Comparison of ENCODE assay signal across 30 cellular contexts in the genomic region with DNA sequence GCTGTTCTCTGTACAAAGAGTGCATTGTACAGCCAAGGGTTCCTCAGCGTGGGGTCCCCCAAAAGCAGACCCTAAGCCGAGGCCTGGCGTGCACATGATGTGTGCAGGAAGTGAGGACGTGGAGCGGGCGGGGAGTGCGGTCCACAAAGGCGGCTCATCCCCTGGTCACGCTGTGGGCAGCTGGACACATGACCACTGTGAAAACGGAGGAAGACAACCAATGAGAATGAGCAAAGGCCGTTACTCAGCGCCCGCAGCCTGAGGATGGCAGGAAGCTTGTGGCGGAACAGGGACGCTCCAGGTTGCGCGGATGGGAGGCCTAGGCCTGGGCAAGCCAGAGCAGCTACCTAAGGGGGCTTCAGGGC.
"Had no signal": no experiment of that assay in that cellular context is flagged by ENCODE, and none has a peak within 500 bp of the region (broad histone marks: within the 10 kb centered on the region; RNA-seq: fewer than 3 reads in every experiment).

No MANE protein-coding gene starts in this region.

- DNase-seq: activated CD4-positive, alpha-beta memory T cell treated with anti-CD3 and anti-CD28 coated beads for 36 hours; activated CD4-positive, alpha-beta T cell treated with anti-CD3 and anti-CD28 coated beads for 36 hours; activated CD4-positive, alpha-beta T cell treated with anti-CD3 and anti-CD28 coated beads, Interleukin-2, amount 10 ng/mL, durations not matched to agents 24 days and 14 days; activated CD4-positive, CD25-positive, alpha-beta regulatory T cell; activated CD4-positive, CD25-positive, alpha-beta regulatory T cell treated with anti-CD3 and anti-CD28 coated beads, Interleukin-2, amount 50 U/mL, for 72 hours; activated CD8-positive, alpha-beta memory T cell treated with anti-CD3 and anti-CD28 coated beads, Interleukin-2, amount 10 ng/mL, durations not matched to agents 7 days and 5 days; activated CD8-positive, alpha-beta memory T cell treated with anti-CD3 and anti-CD28 coated beads, Interleukin-2, amount 50 U/mL, for 4 hours; activated CD8-positive, alpha-beta T cell treated with anti-CD3 and anti-CD28 coated beads, Interleukin-2, amount 10 ng/mL, durations not matched to agents 7 days and 5 days; activated effector memory CD4-positive, alpha-beta T cell treated with anti-CD3 and anti-CD28 coated beads, Interleukin-2, amount 50 U/mL, for 16 hours; activated naive CD4-positive, alpha-beta T cell treated with anti-CD3 and anti-CD28 coated beads for 36 hours; activated naive CD8-positive, alpha-beta T cell treated with anti-CD3 and anti-CD28 coated beads for 36 hours; activated naive CD8-positive, alpha-beta T cell treated with anti-CD3 and anti-CD28 coated beads, Interleukin-2, amount 50 U/mL, for 24 hours; activated T-cell treated with anti-CD3 and anti-CD28 coated beads, Interleukin-2, amount 50 U/mL, for 1 hour; activated T-cell treated with anti-CD3 and anti-CD28 coated beads, Interleukin-2, amount 50 U/mL, for 48 hours; adrenal gland; amygdala; body of pancreas; central memory CD4-positive, alpha-beta T cell; dorsolateral prefrontal cortex; effector memory CD4-positive, alpha-beta T cell; endodermal cell; foreskin fibroblast; gastrocnemius medialis; T-helper 2 cell had no signal

- H3K9me3 ChIP-seq: adrenal gland, body of pancreas, gastrocnemius medialis had no signal

- H3K27ac ChIP-seq: adrenal gland, body of pancreas, coronary artery, dorsolateral prefrontal cortex, gastrocnemius medialis had no signal

- H3K4me1 Mint-ChIP-seq: activated naive CD4-positive, alpha-beta T cell treated with anti-CD3 and anti-CD28 coated beads, Interleukin-2, amount 50 U/mL, for 24 hours had no signal

- H3K4me3 ChIP-seq: adrenal gland, body of pancreas, coronary artery, dorsolateral prefrontal cortex, gastrocnemius medialis had no signal

- H3K4me1 ChIP-seq: adrenal gland, body of pancreas, gastrocnemius medialis had no signal

- H3K36me3 Mint-ChIP-seq: activated CD4-positive, alpha-beta memory T cell treated with anti-CD3 and anti-CD28 coated beads for 36 hours; activated CD8-positive, alpha-beta memory T cell treated with anti-CD3 and anti-CD28 coated beads, Interleukin-2, amount 10 ng/mL, durations not matched to agents 7 days and 5 days; activated naive CD4-positive, alpha-beta T cell treated with anti-CD3 and anti-CD28 coated beads, Interleukin-2, amount 50 U/mL, for 24 hours; activated naive CD8-positive, alpha-beta T cell treated with anti-CD3 and anti-CD28 coated beads for 36 hours had no signal

- H3K9me3 Mint-ChIP-seq: activated CD4-positive, alpha-beta memory T cell treated with anti-CD3 and anti-CD28 coated beads for 36 hours; activated CD4-positive, alpha-beta T cell treated with anti-CD3 and anti-CD28 coated beads, Interleukin-2, amount 10 ng/mL, durations not matched to agents 24 days and 14 days; activated naive CD4-positive, alpha-beta T cell treated with anti-CD3 and anti-CD28 coated beads for 36 hours; activated naive CD4-positive, alpha-beta T cell treated with anti-CD3 and anti-CD28 coated beads, Interleukin-2, amount 50 U/mL, for 24 hours; activated naive CD8-positive, alpha-beta T cell treated with anti-CD3 and anti-CD28 coated beads for 36 hours; activated naive CD8-positive, alpha-beta T cell treated with anti-CD3 and anti-CD28 coated beads, Interleukin-2, amount 50 U/mL, for 24 hours; activated T-helper 1 cell treated with anti-CD3 and anti-CD28 coated beads, Interleukin-12 subunit alpha, Interleukin-12 subunit beta, Interleukin-2, Interleukin-4 antibody, amounts not matched to agents 30 ng/mL and 10 ng/mL and 1 ng/mL, durations not matched to agents 14 hours and 24 hours and 36 hours; activated T-helper 2 cell treated with anti-CD3 and anti-CD28 coated beads, Interferon-gamma antibody, Interleukin-2, Interleukin-4, amounts not matched to agents 10 μg/mL and 5 μg/mL and 100 μg/mL, durations not matched to agents 14 hours and 24 hours and 36 hours; dendritic cell treated with granulocyte-macrophage colony-stimulating factor and Interleukin-4, amounts not matched to agents 40 ng/mL and 50 ng/mL, for 4 days; endodermal cell had no signal

- H3K36me3 ChIP-seq: adrenal gland, gastrocnemius medialis had no signal

- ATAC-seq: activated CD4-positive, alpha-beta T cell treated with anti-CD3 and anti-CD28 coated beads for 36 hours; activated CD8-positive, alpha-beta memory T cell treated with anti-CD3 and anti-CD28 coated beads, Interleukin-2, amount 10 ng/mL, durations not matched to agents 7 days and 5 days; activated CD8-positive, alpha-beta T cell treated with anti-CD3 and anti-CD28 coated beads, Interleukin-2, amount 10 ng/mL, durations not matched to agents 7 days and 5 days; activated naive CD8-positive, alpha-beta T cell treated with anti-CD3 and anti-CD28 coated beads, Interleukin-2, amount 50 U/mL, for 24 hours; body of pancreas; esophagus mucosa; gastrocnemius medialis had no signal

- H3K4me3 Mint-ChIP-seq: activated CD4-positive, alpha-beta memory T cell treated with anti-CD3 and anti-CD28 coated beads for 36 hours; activated CD4-positive, alpha-beta T cell treated with anti-CD3 and anti-CD28 coated beads for 36 hours; activated CD4-positive, alpha-beta T cell treated with anti-CD3 and anti-CD28 coated beads, Interleukin-2, amount 10 ng/mL, durations not matched to agents 24 days and 14 days; activated CD8-positive, alpha-beta memory T cell treated with anti-CD3 and anti-CD28 coated beads, Interleukin-2, amount 10 ng/mL, durations not matched to agents 7 days and 5 days; activated CD8-positive, alpha-beta T cell treated with anti-CD3 and anti-CD28 coated beads, Interleukin-2, amount 10 ng/mL, durations not matched to agents 7 days and 5 days; activated naive CD4-positive, alpha-beta T cell treated with anti-CD3 and anti-CD28 coated beads for 36 hours; activated naive CD4-positive, alpha-beta T cell treated with anti-CD3 and anti-CD28 coated beads, Interleukin-2, amount 50 U/mL, for 24 hours; activated naive CD8-positive, alpha-beta T cell treated with anti-CD3 and anti-CD28 coated beads for 36 hours; activated naive CD8-positive, alpha-beta T cell treated with anti-CD3 and anti-CD28 coated beads, Interleukin-2, amount 50 U/mL, for 24 hours; activated T-helper 1 cell treated with anti-CD3 and anti-CD28 coated beads, Interleukin-12 subunit alpha, Interleukin-12 subunit beta, Interleukin-2, Interleukin-4 antibody, amounts not matched to agents 30 ng/mL and 10 ng/mL and 1 ng/mL, durations not matched to agents 14 hours and 24 hours and 36 hours; dendritic cell treated with granulocyte-macrophage colony-stimulating factor and Interleukin-4, amounts not matched to agents 40 ng/mL and 50 ng/mL, for 4 days; endodermal cell had no signal

- H3K27me3 ChIP-seq: adrenal gland, body of pancreas, dorsolateral prefrontal cortex, gastrocnemius medialis had no signal

- H3K27ac Mint-ChIP-seq: activated CD4-positive, alpha-beta memory T cell treated with anti-CD3 and anti-CD28 coated beads for 36 hours; activated CD4-positive, alpha-beta T cell treated with anti-CD3 and anti-CD28 coated beads for 36 hours; activated CD4-positive, alpha-beta T cell treated with anti-CD3 and anti-CD28 coated beads, Interleukin-2, amount 10 ng/mL, durations not matched to agents 24 days and 14 days; activated CD8-positive, alpha-beta memory T cell treated with anti-CD3 and anti-CD28 coated beads, Interleukin-2, amount 10 ng/mL, durations not matched to agents 7 days and 5 days; activated CD8-positive, alpha-beta T cell treated with anti-CD3 and anti-CD28 coated beads, Interleukin-2, amount 10 ng/mL, durations not matched to agents 7 days and 5 days; activated naive CD4-positive, alpha-beta T cell treated with anti-CD3 and anti-CD28 coated beads for 36 hours; activated naive CD4-positive, alpha-beta T cell treated with anti-CD3 and anti-CD28 coated beads, Interleukin-2, amount 50 U/mL, for 24 hours; activated naive CD8-positive, alpha-beta T cell treated with anti-CD3 and anti-CD28 coated beads for 36 hours; activated naive CD8-positive, alpha-beta T cell treated with anti-CD3 and anti-CD28 coated beads, Interleukin-2, amount 50 U/mL, for 24 hours; activated T-helper 1 cell treated with anti-CD3 and anti-CD28 coated beads, Interleukin-12 subunit alpha, Interleukin-12 subunit beta, Interleukin-2, Interleukin-4 antibody, amounts not matched to agents 30 ng/mL and 10 ng/mL and 1 ng/mL, durations not matched to agents 14 hours and 24 hours and 36 hours; activated T-helper 2 cell treated with anti-CD3 and anti-CD28 coated beads, Interferon-gamma antibody, Interleukin-2, Interleukin-4, amounts not matched to agents 10 μg/mL and 5 μg/mL and 100 μg/mL, durations not matched to agents 14 hours and 24 hours and 36 hours; dendritic cell treated with granulocyte-macrophage colony-stimulating factor and Interleukin-4, amounts not matched to agents 40 ng/mL and 50 ng/mL, for 4 days; endodermal cell had no signal
